ENCODE assay signal across 8 cellular contexts in genomic region chr6:111480988-111481830, GRCh38.
DNase-seq lines count a peak whose midpoint lies in the region; ATAC-seq and TF ChIP-seq lines count a peak whose summit lies in the region.

No MANE protein-coding gene starts in this region.

- peaks cover 21% of the 10 kb centered on the region for H3K36me3 Mint-ChIP-seq in dendritic cell treated with granulocyte-macrophage colony-stimulating factor and Interleukin-4, amounts not matched to agents 40 ng/mL and 50 ng/mL, for 4 days (ENCODE audit: low read depth)
- no peaks in the 10 kb centered on the region for H3K36me3 Mint-ChIP-seq in nephron progenitor cell (ENCODE audit: low read depth)

- peak overlapping the region; percentile 99 for H3K27ac Mint-ChIP-seq in dendritic cell treated with granulocyte-macrophage colony-stimulating factor and Interleukin-4, amounts not matched to agents 40 ng/mL and 50 ng/mL, for 4 days
- peak overlapping the region; percentile 98 for H3K27ac Mint-ChIP-seq in nephron progenitor cell

- ATAC-seq in GM18909 (IDR thresholded peaks at IDR 0.05; ENCODE audit: poor library complexity, unreplicated experiment), result no peak
- no peak for ATAC-seq in GM18858 (IDR thresholded peaks at IDR 0.05; ENCODE audit: unreplicated experiment)

- intact Hi-C loops in dendritic cell treated with granulocyte-macrophage colony-stimulating factor and Interleukin-4, amounts not matched to agents 40 ng/mL and 50 ng/mL, for 4 days (cut with micrococcal nuclease), result loop anchor here (5.0 to 10.0 kb wide), 4 partner anchors 124 to 561 kb away; partner anchors contain the start of genes RPF2 and TRAF3IP2

- H3K9me3 Mint-ChIP-seq in dendritic cell treated with granulocyte-macrophage colony-stimulating factor and Interleukin-4, amounts not matched to agents 40 ng/mL and 50 ng/mL, for 4 days, result no peaks in the 10 kb centered on the region
- H3K9me3 Mint-ChIP-seq in nephron progenitor cell, result no peaks in the 10 kb centered on the region

- TF ChIP-seq CTCF in nephron progenitor cell (IDR thresholded peaks at IDR 0.05), result no peak

- H3K27me3 Mint-ChIP-seq in dendritic cell treated with granulocyte-macrophage colony-stimulating factor and Interleukin-4, amounts not matched to agents 40 ng/mL and 50 ng/mL, for 4 days, result no peaks in the 10 kb centered on the region
- H3K27me3 Mint-ChIP-seq in nephron progenitor cell (ENCODE audit: low read depth, poor library complexity), result no peaks in the 10 kb centered on the region

- no peak overlapping the region for H3K4me3 Mint-ChIP-seq in dendritic cell treated with granulocyte-macrophage colony-stimulating factor and Interleukin-4, amounts not matched to agents 40 ng/mL and 50 ng/mL, for 4 days
- peak overlapping the region; percentile 93 for H3K4me3 Mint-ChIP-seq in nephron progenitor cell

- H3K4me1 Mint-ChIP-seq in dendritic cell treated with granulocyte-macrophage colony-stimulating factor and Interleukin-4, amounts not matched to agents 40 ng/mL and 50 ng/mL, for 4 days (ENCODE audit: low read depth), result peaks cover 36% of the 10 kb centered on the region
- peaks cover 61% of the 10 kb centered on the region for H3K4me1 Mint-ChIP-seq in nephron progenitor cell

- peak; percentile 28 to 65 (median 37) for DNase-seq in NCI-H1417 (lab: John Stamatoyannopoulos, UW)
- DNase-seq in NCI-H1417 treated with DMSO at 0.1 percent for 48 hours (lab: John Stamatoyannopoulos, UW), result no peak
- peak; percentile 41 for DNase-seq in NCI-H82 treated with DMSO at 0.1 percent for 48 hours (lab: John Stamatoyannopoulos, UW; ENCODE audit: unreplicated experiment)
- DNase-seq in nephron progenitor cell, result no peak
- DNase-seq in dedifferentiated amniotic fluid mesenchymal stem cell (ENCODE audit: extremely low spot score), result no peak

Comparison
In these comparisons a context has a peak if more than half of its experiments do, and no peak if none do; other contexts are left out.
1. DNase-seq: peak in NCI-H1417 (3 of 3) and NCI-H82 treated with DMSO at 0.1 percent for 48 hours (single experiment); none in NCI-H1417 treated with DMSO at 0.1 percent for 48 hours (single experiment), nephron progenitor cell (single experiment) and dedifferentiated amniotic fluid mesenchymal stem cell (single experiment).